In the genomic region with DNA sequence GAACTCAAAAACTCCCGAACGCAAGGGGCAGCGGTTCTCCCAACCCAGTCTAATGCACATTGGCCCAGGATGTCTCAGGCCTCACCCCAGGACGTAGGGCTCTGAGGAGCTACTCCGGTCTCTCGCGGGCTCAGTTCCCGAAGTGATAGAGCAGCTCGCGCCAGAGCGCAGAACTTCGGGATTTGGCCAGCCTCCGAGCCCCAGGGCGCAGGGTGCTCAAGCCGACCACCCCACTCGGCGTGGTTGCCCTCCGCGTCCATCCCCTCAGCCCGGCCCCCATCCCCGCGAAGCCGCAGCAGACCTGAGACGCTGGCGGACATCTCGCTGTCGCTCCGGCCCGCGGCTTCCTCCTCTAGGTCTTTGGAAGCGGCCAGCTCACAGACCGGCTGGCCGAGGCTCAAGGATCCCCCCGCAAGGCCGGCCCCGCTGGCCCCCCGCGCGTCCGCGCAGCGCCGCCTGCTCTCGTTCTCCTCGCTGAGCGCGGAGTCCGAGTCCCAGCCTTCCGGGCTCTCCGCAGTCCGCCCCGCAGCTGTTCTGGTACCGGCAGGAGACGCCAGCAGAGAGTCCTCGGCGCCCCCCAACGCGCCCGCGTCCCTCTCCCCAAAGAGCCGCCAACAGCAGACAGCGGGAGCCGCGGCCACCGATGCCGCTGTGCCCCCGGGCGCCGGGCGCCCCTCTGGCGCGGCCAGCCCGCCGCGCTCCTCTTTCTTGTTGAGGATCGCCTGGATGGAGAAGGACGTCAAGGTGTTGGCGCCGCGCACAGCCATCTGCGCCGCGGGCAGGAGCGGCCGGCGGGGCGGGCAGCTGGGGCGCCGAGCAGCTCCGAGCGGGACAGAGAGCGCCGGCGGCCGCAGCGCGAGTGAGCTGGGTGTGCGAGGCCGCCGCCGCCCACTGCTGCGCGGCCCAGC, we compare ENCODE assay signal across 8 cellular contexts. TPM values are rescaled to one million over a fixed set of nuclear protein-coding genes. Genes with fewer than 3 reads are reported as not detected.
DNase-seq lines count a peak whose midpoint lies in the region; ATAC-seq and TF ChIP-seq lines count a peak whose summit lies in the region.

A gene (minus strand): TSS at position 861 of the 908 bp plus-strand sequence. CDS start 94 bp downstream, at position 767.

- H3K9me3 ChIP-seq in HUES48 (ENCODE audit: control insufficient read depth, insufficient read depth, low read length): no peaks in the 10 kb centered on the region
- H3K9me3 ChIP-seq in suprapubic skin: no peaks in the 10 kb centered on the region

- H3K36me3 Mint-ChIP-seq in Calu3 (ENCODE audit: insufficient read depth, unreplicated experiment): peaks cover 18% of the 10 kb centered on the region

- ATAC-seq in GM21717 (IDR thresholded peaks at IDR 0.05; ENCODE audit: unreplicated experiment): no peak
- ATAC-seq in HG03460 (IDR thresholded peaks at IDR 0.05; ENCODE audit: unreplicated experiment): no peak
- ATAC-seq in HG03457 (IDR thresholded peaks at IDR 0.05; ENCODE audit: unreplicated experiment): no peak

- peak within 1 kb of the TSS; percentile 55 for H3K4me3 ChIP-seq in HUES48 (ENCODE audit: low read depth, low read length)
- peak within 1 kb of the TSS; percentile 49 for H3K4me3 ChIP-seq in astrocyte of the spinal cord (ENCODE audit: low read depth, low read length)
- peak within 1 kb of the TSS; percentile 72 for H3K4me3 ChIP-seq in suprapubic skin

- H3K27ac Mint-ChIP-seq in Calu3 (ENCODE audit: unreplicated experiment): peak within 1 kb of the TSS; percentile 70

- no peaks in the 10 kb centered on the region for H3K9me3 Mint-ChIP-seq in Calu3 (ENCODE audit: low read depth, unreplicated experiment)

- H3K4me3 Mint-ChIP-seq in Calu3 (ENCODE audit: low read depth, unreplicated experiment): peak within 1 kb of the TSS; percentile 85

- H3K27me3 ChIP-seq in HUES48 (ENCODE audit: control insufficient read depth, insufficient read depth, low read length): peaks cover 98% of the 10 kb centered on the region
- H3K27me3 ChIP-seq in suprapubic skin: peaks cover 100% of the 10 kb centered on the region

- no peak for TF ChIP-seq EP300 in suprapubic skin (IDR thresholded peaks at IDR 0.05)

- no peak for TF ChIP-seq CTCF in Calu3 (IDR thresholded peaks at IDR 0.05; ENCODE audit: unreplicated experiment)
- TF ChIP-seq CTCF in astrocyte of the spinal cord (IDR thresholded peaks at IDR 0.05; ENCODE audit: low read depth, low read length): no peak
- no peak for TF ChIP-seq CTCF in suprapubic skin (IDR thresholded peaks at IDR 0.05)

- H3K9ac ChIP-seq in HUES48 (ENCODE audit: low read depth, low read length): no peak within 1 kb of the TSS

- H3K27ac ChIP-seq in HUES48 (ENCODE audit: low read depth, low read length): no peak within 1 kb of the TSS
- H3K27ac ChIP-seq in suprapubic skin: no peak within 1 kb of the TSS

- H3K36me3 ChIP-seq in HUES48 (ENCODE audit: control insufficient read depth, insufficient read depth, low read length) (no peaks in the 10 kb centered on the region), suprapubic skin (no peaks in the 10 kb centered on the region)

- H3K4me1 ChIP-seq in HUES48 (ENCODE audit: control insufficient read depth, insufficient read depth, low read length) (peaks cover 18% of the 10 kb centered on the region), suprapubic skin (peaks cover 74% of the 10 kb centered on the region)

- BruUV-seq in Calu3 (replicated peaks; lab: Mats Ljungman, UMichigan): no TSS peak

- CTCF ChIA-PET in Calu3 (lab: Charles Lee): interaction anchor here (0.6 kb wide), 2 partner anchors 757 to 958 kb away, joined by 3 to 6 read pairs; no protein-coding TSS in a partner anchor

- DNase-seq in Calu3: no peak
- no peak for DNase-seq in astrocyte of the spinal cord (ENCODE audit: low read depth, low spot score)
- peak; percentile 42 for DNase-seq in kidney tubule cell (ENCODE audit: low spot score)
- no peak for DNase-seq in suprapubic skin (ENCODE audit: low spot score in 2 of 2)

- no peak for TF ChIP-seq POLR2A in suprapubic skin (IDR thresholded peaks at IDR 0.05)

- peaks cover 14% of the 10 kb centered on the region for H3K27me3 Mint-ChIP-seq in Calu3 (ENCODE audit: unreplicated experiment)

- H3K4me1 Mint-ChIP-seq in Calu3 (ENCODE audit: low read depth, unreplicated experiment): no peaks in the 10 kb centered on the region

- intact Hi-C loops in Calu3 (cut with micrococcal nuclease; ENCODE audit: unreplicated experiment): no loop called here

- in situ Hi-C loops in astrocyte of the spinal cord (cut with HindIII; ENCODE audit: low sequenced_read_pairs): no loop called here

- 16% methylated on average over 25 of the region's 103 CpGs for WGBS in suprapubic skin

RNA-seq across cellular contexts. Expression of the gene that starts here (rescaled TPM):
- 0.12 TPM in 1 of 2 replicates, not detected in the other for total RNA-seq in Calu3 (2022)
- under 1 TPM in 2 of 4 donors, not detected in 2; 0.24 to 0.26 TPM for total RNA-seq in suprapubic skin
